Comparison of ENCODE assay signal across 1 cellular context in genomic region chr18:657311-657997, GRCh38.
A peak's percentile ranks its signal among the peaks of the same experiment; 100 is the strongest.
TF ChIP-seq lines count a peak whose summit lies in the region.

TSS of gene TYMS (plus strand) at chr18:657653. CDS start at chr18:657743, 90 bp downstream.

TF ChIP-seq in HepG2, 621 proteins besides CTCF, POLR2A, EP300 and RAD21 (continued from another document and continues in another):
- TF ChIP-seq, protein P1, sequence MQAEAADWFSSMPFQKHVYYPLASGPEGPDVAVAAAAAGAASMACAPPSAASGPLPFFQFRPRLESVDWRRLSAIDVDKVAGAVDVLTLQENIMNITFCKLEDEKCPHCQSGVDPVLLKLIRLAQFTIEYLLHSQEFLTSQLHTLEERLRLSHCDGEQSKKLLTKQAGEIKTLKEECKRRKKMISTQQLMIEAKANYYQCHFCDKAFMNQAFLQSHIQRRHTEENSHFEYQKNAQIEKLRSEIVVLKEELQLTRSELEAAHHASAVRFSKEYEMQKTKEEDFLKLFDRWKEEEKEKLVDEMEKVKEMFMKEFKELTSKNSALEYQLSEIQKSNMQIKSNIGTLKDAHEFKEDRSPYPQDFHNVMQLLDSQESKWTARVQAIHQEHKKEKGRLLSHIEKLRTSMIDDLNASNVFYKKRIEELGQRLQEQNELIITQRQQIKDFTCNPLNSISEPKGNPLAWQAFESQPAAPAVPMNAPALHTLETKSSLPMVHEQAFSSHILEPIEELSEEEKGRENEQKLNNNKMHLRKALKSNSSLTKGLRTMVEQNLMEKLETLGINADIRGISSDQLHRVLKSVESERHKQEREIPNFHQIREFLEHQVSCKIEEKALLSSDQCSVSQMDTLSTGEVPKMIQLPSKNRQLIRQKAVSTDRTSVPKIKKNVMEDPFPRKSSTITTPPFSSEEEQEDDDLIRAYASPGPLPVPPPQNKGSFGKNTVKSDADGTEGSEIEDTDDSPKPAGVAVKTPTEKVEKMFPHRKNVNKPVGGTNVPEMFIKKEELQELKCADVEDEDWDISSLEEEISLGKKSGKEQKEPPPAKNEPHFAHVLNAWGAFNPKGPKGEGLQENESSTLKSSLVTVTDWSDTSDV (CRISPR knock-in tag; IDR thresholded peaks at IDR 0.05): no peak
- TF ChIP-seq PHF20 (CRISPR knock-in tag; IDR thresholded peaks at IDR 0.05) (peak; percentile 57; the same call in 1 of the 2 replicates), TFAP4 (IDR thresholded peaks at IDR 0.05; ENCODE audit: borderline replicate concordance, low read depth) (peak; percentile 93), REL (CRISPR knock-in tag; conservative IDR thresholded peaks at IDR 0.05) (0 out of 2 replicates have a peak, but pooled peaks have one; percentile 2), ZFX (CRISPR knock-in tag; IDR thresholded peaks at IDR 0.05; ENCODE audit: low read depth) (peak; percentile 37; the same call in 1 of the 2 replicates), TOPORS (CRISPR knock-in tag; IDR thresholded peaks at IDR 0.05) (0 out of 2 replicates have a peak, but pooled peaks have one; percentile 63), RARA (CRISPR knock-in tag; IDR thresholded peaks at IDR 0.05) (no peak), ZNF550 (CRISPR knock-in tag; IDR thresholded peaks at IDR 0.05; ENCODE audit: borderline replicate concordance) (no peak), PLSCR1 (CRISPR knock-in tag; IDR thresholded peaks at IDR 0.05; ENCODE audit: borderline replicate concordance) (no peak), NFKBIZ (CRISPR knock-in tag; IDR thresholded peaks at IDR 0.05) (no peak), ZNF616 (CRISPR knock-in tag; IDR thresholded peaks at IDR 0.05; ENCODE audit: low read depth) (peak; percentile 62; the same call in 1 of the 2 replicates), NFYC (CRISPR knock-in tag; IDR thresholded peaks at IDR 0.05) (no peak), EHMT2 (IDR thresholded peaks at IDR 0.05; ENCODE audit: borderline replicate concordance, low read depth, low read length) (no peak), BCL6 (CRISPR knock-in tag; IDR thresholded peaks at IDR 0.05) (0 out of 2 replicates have a peak, but pooled peaks have one; percentile 29), IRX3 (CRISPR knock-in tag; IDR thresholded peaks at IDR 0.05; ENCODE audit: borderline replicate concordance, low read depth) (peak; percentile 71), ZNF614 (CRISPR knock-in tag; IDR thresholded peaks at IDR 0.05; ENCODE audit: borderline replicate concordance) (0 out of 2 replicates have a peak, but pooled peaks have one; percentile 19), ETV5 (CRISPR knock-in tag; IDR thresholded peaks at IDR 0.05; ENCODE audit: borderline replicate concordance) (peak; percentile 35; the same call in 1 of the 2 replicates), HDAC1 (CRISPR knock-in tag; IDR thresholded peaks at IDR 0.05) (peak; percentile 15; the same call in 1 of the 2 replicates), ZFP36L1 (CRISPR knock-in tag; IDR thresholded peaks at IDR 0.05) (0 out of 2 replicates have a peak, but pooled peaks have one; percentile 64), ZNF354B (CRISPR knock-in tag; IDR thresholded peaks at IDR 0.05) (no peak), MIER2 (CRISPR knock-in tag; IDR thresholded peaks at IDR 0.05) (0 out of 2 replicates have a peak, but pooled peaks have one; percentile 19), RFX3 (CRISPR knock-in tag; IDR thresholded peaks at IDR 0.05) (no peak), SIN3A (IDR thresholded peaks at IDR 0.05; ENCODE audit: borderline replicate concordance, low read depth, low read length) (no peak), ZFP62 (CRISPR knock-in tag; IDR thresholded peaks at IDR 0.05) (no peak), ZNF788 (CRISPR knock-in tag; IDR thresholded peaks at IDR 0.05; ENCODE audit: borderline replicate concordance) (peak; percentile 51), NCOA2 (CRISPR knock-in tag; IDR thresholded peaks at IDR 0.05) (no peak), KMT2B (CRISPR knock-in tag; IDR thresholded peaks at IDR 0.05) (peak; percentile 32), ZFP41 (CRISPR knock-in tag; IDR thresholded peaks at IDR 0.05; ENCODE audit: borderline replicate concordance) (no peak), NR0B2 (CRISPR knock-in tag; IDR thresholded peaks at IDR 0.05) (0 out of 2 replicates have a peak, but pooled peaks have one; percentile 8), STAT5B (CRISPR knock-in tag; IDR thresholded peaks at IDR 0.05) (no peak), ZFY (CRISPR knock-in tag; IDR thresholded peaks at IDR 0.05) (peak; percentile 68), ZNF615 (CRISPR knock-in tag; IDR thresholded peaks at IDR 0.05; ENCODE audit: borderline replicate concordance) (no peak), ISL2 (CRISPR knock-in tag; IDR thresholded peaks at IDR 0.05) (0 out of 2 replicates have a peak, but pooled peaks have one; percentile 28), ZNF777 (CRISPR knock-in tag; IDR thresholded peaks at IDR 0.05) (peak; percentile 66), ZMYM3 (CRISPR knock-in tag; IDR thresholded peaks at IDR 0.05) (0 out of 2 replicates have a peak, but pooled peaks have one; percentile 45), ZNF781 (CRISPR knock-in tag; IDR thresholded peaks at IDR 0.05; ENCODE audit: borderline replicate concordance, not compliant biosample characterization) (peak; percentile 86), MEF2D (CRISPR knock-in tag; IDR thresholded peaks at IDR 0.05) (0 out of 2 replicates have a peak, but pooled peaks have one; percentile 54)
- TF ChIP-seq, protein P2, sequence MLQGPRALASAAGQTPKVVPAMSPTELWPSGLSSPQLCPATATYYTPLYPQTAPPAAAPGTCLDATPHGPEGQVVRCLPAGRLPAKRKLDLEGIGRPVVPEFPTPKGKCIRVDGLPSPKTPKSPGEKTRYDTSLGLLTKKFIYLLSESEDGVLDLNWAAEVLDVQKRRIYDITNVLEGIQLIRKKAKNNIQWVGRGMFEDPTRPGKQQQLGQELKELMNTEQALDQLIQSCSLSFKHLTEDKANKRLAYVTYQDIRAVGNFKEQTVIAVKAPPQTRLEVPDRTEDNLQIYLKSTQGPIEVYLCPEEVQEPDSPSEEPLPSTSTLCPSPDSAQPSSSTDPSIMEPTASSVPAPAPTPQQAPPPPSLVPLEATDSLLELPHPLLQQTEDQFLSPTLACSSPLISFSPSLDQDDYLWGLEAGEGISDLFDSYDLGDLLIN (CRISPR knock-in tag; IDR thresholded peaks at IDR 0.05; ENCODE audit: borderline replicate concordance): peak; percentile 41; the same call in 1 of the 2 replicates
- TF ChIP-seq, protein P3, sequence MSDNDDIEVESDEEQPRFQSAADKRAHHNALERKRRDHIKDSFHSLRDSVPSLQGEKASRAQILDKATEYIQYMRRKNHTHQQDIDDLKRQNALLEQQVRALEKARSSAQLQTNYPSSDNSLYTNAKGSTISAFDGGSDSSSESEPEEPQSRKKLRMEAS (IDR thresholded peaks at IDR 0.05): peak; percentile 80
- TF ChIP-seq, protein P4, sequence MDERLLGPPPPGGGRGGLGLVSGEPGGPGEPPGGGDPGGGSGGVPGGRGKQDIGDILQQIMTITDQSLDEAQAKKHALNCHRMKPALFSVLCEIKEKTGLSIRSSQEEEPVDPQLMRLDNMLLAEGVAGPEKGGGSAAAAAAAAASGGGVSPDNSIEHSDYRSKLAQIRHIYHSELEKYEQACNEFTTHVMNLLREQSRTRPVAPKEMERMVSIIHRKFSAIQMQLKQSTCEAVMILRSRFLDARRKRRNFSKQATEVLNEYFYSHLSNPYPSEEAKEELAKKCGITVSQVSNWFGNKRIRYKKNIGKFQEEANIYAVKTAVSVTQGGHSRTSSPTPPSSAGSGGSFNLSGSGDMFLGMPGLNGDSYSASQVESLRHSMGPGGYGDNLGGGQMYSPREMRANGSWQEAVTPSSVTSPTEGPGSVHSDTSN (CRISPR knock-in tag; IDR thresholded peaks at IDR 0.05): no peak
- TF ChIP-seq, protein P5, sequence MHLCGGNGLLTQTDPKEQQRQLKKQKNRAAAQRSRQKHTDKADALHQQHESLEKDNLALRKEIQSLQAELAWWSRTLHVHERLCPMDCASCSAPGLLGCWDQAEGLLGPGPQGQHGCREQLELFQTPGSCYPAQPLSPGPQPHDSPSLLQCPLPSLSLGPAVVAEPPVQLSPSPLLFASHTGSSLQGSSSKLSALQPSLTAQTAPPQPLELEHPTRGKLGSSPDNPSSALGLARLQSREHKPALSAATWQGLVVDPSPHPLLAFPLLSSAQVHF (CRISPR knock-in tag; IDR thresholded peaks at IDR 0.05): 0 out of 2 replicates have a peak, but pooled peaks have one; percentile 56
- TF ChIP-seq, protein P6, sequence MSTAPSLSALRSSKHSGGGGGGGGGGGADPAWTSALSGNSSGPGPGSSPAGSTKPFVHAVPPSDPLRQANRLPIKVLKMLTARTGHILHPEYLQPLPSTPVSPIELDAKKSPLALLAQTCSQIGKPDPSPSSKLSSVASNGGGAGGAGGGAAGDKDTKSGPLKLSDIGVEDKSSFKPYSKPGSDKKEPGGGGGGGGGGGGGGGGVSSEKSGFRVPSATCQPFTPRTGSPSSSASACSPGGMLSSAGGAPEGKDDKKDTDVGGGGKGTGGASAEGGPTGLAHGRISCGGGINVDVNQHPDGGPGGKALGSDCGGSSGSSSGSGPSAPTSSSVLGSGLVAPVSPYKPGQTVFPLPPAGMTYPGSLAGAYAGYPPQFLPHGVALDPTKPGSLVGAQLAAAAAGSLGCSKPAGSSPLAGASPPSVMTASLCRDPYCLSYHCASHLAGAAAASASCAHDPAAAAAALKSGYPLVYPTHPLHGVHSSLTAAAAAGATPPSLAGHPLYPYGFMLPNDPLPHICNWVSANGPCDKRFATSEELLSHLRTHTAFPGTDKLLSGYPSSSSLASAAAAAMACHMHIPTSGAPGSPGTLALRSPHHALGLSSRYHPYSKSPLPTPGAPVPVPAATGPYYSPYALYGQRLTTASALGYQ (CRISPR knock-in tag; IDR thresholded peaks at IDR 0.05): peak; percentile 45; the same call in 1 of the 2 replicates
- TF ChIP-seq, protein P7, sequence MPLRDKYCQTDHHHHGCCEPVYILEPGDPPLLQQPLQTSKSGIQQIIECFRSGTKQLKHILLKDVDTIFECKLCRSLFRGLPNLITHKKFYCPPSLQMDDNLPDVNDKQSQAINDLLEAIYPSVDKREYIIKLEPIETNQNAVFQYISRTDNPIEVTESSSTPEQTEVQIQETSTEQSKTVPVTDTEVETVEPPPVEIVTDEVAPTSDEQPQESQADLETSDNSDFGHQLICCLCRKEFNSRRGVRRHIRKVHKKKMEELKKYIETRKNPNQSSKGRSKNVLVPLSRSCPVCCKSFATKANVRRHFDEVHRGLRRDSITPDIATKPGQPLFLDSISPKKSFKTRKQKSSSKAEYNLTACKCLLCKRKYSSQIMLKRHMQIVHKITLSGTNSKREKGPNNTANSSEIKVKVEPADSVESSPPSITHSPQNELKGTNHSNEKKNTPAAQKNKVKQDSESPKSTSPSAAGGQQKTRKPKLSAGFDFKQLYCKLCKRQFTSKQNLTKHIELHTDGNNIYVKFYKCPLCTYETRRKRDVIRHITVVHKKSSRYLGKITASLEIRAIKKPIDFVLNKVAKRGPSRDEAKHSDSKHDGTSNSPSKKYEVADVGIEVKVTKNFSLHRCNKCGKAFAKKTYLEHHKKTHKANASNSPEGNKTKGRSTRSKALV (CRISPR knock-in tag; IDR thresholded peaks at IDR 0.05): 0 out of 2 replicates have a peak, but pooled peaks have one; percentile 59
- TF ChIP-seq, protein P8, sequence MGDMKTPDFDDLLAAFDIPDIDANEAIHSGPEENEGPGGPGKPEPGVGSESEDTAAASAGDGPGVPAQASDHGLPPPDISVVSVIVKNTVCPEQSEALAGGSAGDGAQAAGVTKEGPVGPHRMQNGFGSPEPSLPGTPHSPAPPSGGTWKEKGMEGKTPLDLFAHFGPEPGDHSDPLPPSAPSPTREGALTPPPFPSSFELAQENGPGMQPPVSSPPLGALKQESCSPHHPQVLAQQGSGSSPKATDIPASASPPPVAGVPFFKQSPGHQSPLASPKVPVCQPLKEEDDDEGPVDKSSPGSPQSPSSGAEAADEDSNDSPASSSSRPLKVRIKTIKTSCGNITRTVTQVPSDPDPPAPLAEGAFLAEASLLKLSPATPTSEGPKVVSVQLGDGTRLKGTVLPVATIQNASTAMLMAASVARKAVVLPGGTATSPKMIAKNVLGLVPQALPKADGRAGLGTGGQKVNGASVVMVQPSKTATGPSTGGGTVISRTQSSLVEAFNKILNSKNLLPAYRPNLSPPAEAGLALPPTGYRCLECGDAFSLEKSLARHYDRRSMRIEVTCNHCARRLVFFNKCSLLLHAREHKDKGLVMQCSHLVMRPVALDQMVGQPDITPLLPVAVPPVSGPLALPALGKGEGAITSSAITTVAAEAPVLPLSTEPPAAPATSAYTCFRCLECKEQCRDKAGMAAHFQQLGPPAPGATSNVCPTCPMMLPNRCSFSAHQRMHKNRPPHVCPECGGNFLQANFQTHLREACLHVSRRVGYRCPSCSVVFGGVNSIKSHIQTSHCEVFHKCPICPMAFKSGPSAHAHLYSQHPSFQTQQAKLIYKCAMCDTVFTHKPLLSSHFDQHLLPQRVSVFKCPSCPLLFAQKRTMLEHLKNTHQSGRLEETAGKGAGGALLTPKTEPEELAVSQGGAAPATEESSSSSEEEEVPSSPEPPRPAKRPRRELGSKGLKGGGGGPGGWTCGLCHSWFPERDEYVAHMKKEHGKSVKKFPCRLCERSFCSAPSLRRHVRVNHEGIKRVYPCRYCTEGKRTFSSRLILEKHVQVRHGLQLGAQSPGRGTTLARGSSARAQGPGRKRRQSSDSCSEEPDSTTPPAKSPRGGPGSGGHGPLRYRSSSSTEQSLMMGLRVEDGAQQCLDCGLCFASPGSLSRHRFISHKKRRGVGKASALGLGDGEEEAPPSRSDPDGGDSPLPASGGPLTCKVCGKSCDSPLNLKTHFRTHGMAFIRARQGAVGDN (CRISPR knock-in tag; IDR thresholded peaks at IDR 0.05): peak; percentile 76
- TF ChIP-seq, protein P9, sequence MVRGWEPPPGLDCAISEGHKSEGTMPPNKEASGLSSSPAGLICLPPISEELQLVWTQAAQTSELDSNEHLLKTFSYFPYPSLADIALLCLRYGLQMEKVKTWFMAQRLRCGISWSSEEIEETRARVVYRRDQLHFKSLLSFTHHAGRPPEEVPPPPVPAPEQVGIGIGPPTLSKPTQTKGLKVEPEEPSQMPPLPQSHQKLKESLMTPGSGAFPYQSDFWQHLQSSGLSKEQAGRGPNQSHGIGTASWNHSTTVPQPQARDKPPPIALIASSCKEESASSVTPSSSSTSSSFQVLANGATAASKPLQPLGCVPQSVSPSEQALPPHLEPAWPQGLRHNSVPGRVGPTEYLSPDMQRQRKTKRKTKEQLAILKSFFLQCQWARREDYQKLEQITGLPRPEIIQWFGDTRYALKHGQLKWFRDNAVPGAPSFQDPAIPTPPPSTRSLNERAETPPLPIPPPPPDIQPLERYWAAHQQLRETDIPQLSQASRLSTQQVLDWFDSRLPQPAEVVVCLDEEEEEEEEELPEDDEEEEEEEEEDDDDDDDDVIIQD (CRISPR knock-in tag; IDR thresholded peaks at IDR 0.05; ENCODE audit: low read depth): 0 out of 2 replicates have a peak, but pooled peaks have one; percentile 15
